8 cellular contexts compared by ENCODE assay signal in genomic region chr4:70734168-70734954, GRCh38. TPM values are rescaled to one million over a fixed set of nuclear protein-coding genes. Genes with fewer than 3 reads are reported as not detected.
DNase-seq lines count a peak whose midpoint lies in the region; ATAC-seq and TF ChIP-seq lines count a peak whose summit lies in the region.

No MANE protein-coding gene starts in this region.

- peaks cover 33% of the 10 kb centered on the region for H3K4me1 Mint-ChIP-seq in activated CD4-positive, alpha-beta T cell treated with anti-CD3 and anti-CD28 coated beads, Interleukin-2, amount 10 ng/mL, durations not matched to agents 24 days and 14 days
- peaks cover 52% of the 10 kb centered on the region for H3K4me1 Mint-ChIP-seq in activated T-cell treated with anti-CD3 and anti-CD28 coated beads, Interleukin-2, amount 50 U/mL, for 72 hours (ENCODE audit: low read depth)

- no peak for TF ChIP-seq EP300 in gastroesophageal sphincter (IDR thresholded peaks at IDR 0.05)

- H3K27me3 Mint-ChIP-seq in activated CD4-positive, alpha-beta T cell treated with anti-CD3 and anti-CD28 coated beads, Interleukin-2, amount 10 ng/mL, durations not matched to agents 24 days and 14 days = no peaks in the 10 kb centered on the region
- H3K27me3 Mint-ChIP-seq in activated T-cell treated with anti-CD3 and anti-CD28 coated beads, Interleukin-2, amount 50 U/mL, for 72 hours (ENCODE audit: low read depth) = no peaks in the 10 kb centered on the region

- H3K27me3 ChIP-seq in gastroesophageal sphincter (no peaks in the 10 kb centered on the region), psoas muscle (ENCODE audit: insufficient read depth in 3 of 3, low read length in 2 of 3) (no peaks in the 10 kb centered on the region)

- no peaks in the 10 kb centered on the region for H3K36me3 ChIP-seq in gastroesophageal sphincter
- no peaks in the 10 kb centered on the region for H3K36me3 ChIP-seq in psoas muscle (ENCODE audit: insufficient read depth in 1 of 2, low read depth in 1 of 2)

- H3K9me3 ChIP-seq in gastroesophageal sphincter (no peaks in the 10 kb centered on the region), psoas muscle (no peaks in the 10 kb centered on the region)

- peak overlapping the region; percentile 47 to 57 for H3K4me3 ChIP-seq in gastroesophageal sphincter
- H3K4me3 ChIP-seq in psoas muscle = peak overlapping the region; percentile 54

- no peak for TF ChIP-seq POLR2A in gastroesophageal sphincter (IDR thresholded peaks at IDR 0.05)

- H3K36me3 Mint-ChIP-seq in activated CD4-positive, alpha-beta T cell treated with anti-CD3 and anti-CD28 coated beads, Interleukin-2, amount 10 ng/mL, durations not matched to agents 24 days and 14 days (ENCODE audit: low read depth) = no peaks in the 10 kb centered on the region
- no peaks in the 10 kb centered on the region for H3K36me3 Mint-ChIP-seq in activated T-cell treated with anti-CD3 and anti-CD28 coated beads, Interleukin-2, amount 50 U/mL, for 72 hours (ENCODE audit: insufficient read depth in 2 of 2)

- ATAC-seq in GM21825 (IDR thresholded peaks at IDR 0.05; ENCODE audit: unreplicated experiment) (peak; percentile 89), gastroesophageal sphincter (peak; percentile 60), psoas muscle (peak; percentile 43 to 79 (median 64))
- peak; percentile 91 to 95 for ATAC-seq in activated T-cell treated with anti-CD3 and anti-CD28 coated beads, Interleukin-2, amount 50 U/mL, for 72 hours (replicated peaks in 1 of 2)

- H3K27ac ChIP-seq in gastroesophageal sphincter (peak overlapping the region; percentile 70 to 77 (median 73)), psoas muscle (peak overlapping the region; percentile 56)

- H3K4me1 ChIP-seq in gastroesophageal sphincter = peaks cover 0 to 42% (median 3%) of the 10 kb centered on the region in 3 donors
- H3K4me1 ChIP-seq in psoas muscle = no peaks in the 10 kb centered on the region

- no peaks in the 10 kb centered on the region for H3K9me3 Mint-ChIP-seq in activated CD4-positive, alpha-beta T cell treated with anti-CD3 and anti-CD28 coated beads, Interleukin-2, amount 10 ng/mL, durations not matched to agents 24 days and 14 days
- no peaks in the 10 kb centered on the region for H3K9me3 Mint-ChIP-seq in activated T-cell treated with anti-CD3 and anti-CD28 coated beads, Interleukin-2, amount 50 U/mL, for 72 hours

- WGBS in gastroesophageal sphincter (ENCODE audit: low coverage in 1 of 2), 2 donors = 0 to 6% methylated on average over 3 to 5 of the region's 5 CpGs
- 1 to 5% (median 2%) methylated on average over 5 of the region's 5 CpGs for WGBS in psoas muscle, 3 donors

- peak; percentile 85 for DNase-seq in activated CD4-positive, alpha-beta T cell treated with anti-CD3 and anti-CD28 coated beads, Interleukin-2, amount 10 ng/mL, durations not matched to agents 24 days and 14 days
- DNase-seq in activated CD4-positive, alpha-beta T cell treated with anti-CD3 and anti-CD28 coated beads, Interleukin-2, amount 50 U/mL, for 4 hours = no peak
- DNase-seq in LHCN-M2 (ENCODE audit: low read depth) = peak; percentile 70
- peak; percentile 19 to 21 for DNase-seq in activated T-cell treated with anti-CD3 and anti-CD28 coated beads, Interleukin-2, amount 50 U/mL, for 72 hours
- no peak for DNase-seq in psoas muscle
- DNase-seq in NCI-H526 (lab: John Stamatoyannopoulos, UW) = no peak

- intact Hi-C loops in activated CD4-positive, alpha-beta T cell treated with anti-CD3 and anti-CD28 coated beads, Interleukin-2, amount 10 ng/mL, durations not matched to agents 24 days and 14 days (cut with micrococcal nuclease) = loop anchor here (1.0 to 10.0 kb wide), 5 partner anchors 29 to 260 kb away; partner anchors contain the start of genes DCK and UTP3
- intact Hi-C loops in psoas muscle (cut with DNase I) = no loop called here

- peak overlapping the region; percentile 73 for H3K4me3 Mint-ChIP-seq in activated CD4-positive, alpha-beta T cell treated with anti-CD3 and anti-CD28 coated beads, Interleukin-2, amount 10 ng/mL, durations not matched to agents 24 days and 14 days
- peak overlapping the region; percentile 73 to 87 for H3K4me3 Mint-ChIP-seq in activated T-cell treated with anti-CD3 and anti-CD28 coated beads, Interleukin-2, amount 50 U/mL, for 72 hours

- TF ChIP-seq CTCF in gastroesophageal sphincter (IDR thresholded peaks at IDR 0.05) = no peak
- no peak for TF ChIP-seq CTCF in psoas muscle (IDR thresholded peaks at IDR 0.05)

- H3K27ac Mint-ChIP-seq in activated CD4-positive, alpha-beta T cell treated with anti-CD3 and anti-CD28 coated beads, Interleukin-2, amount 10 ng/mL, durations not matched to agents 24 days and 14 days = peak overlapping the region; percentile 48
- peak overlapping the region; percentile 55 for H3K27ac Mint-ChIP-seq in activated T-cell treated with anti-CD3 and anti-CD28 coated beads, Interleukin-2, amount 50 U/mL, for 72 hours

RNA-seq across cellular contexts. Expression of gene RUFY3, which starts 12.6 kb away (rescaled TPM):
- total RNA-seq in activated CD4-positive, alpha-beta T cell treated with anti-CD3 and anti-CD28 coated beads, Interleukin-2, amount 10 ng/mL, durations not matched to agents 24 days and 14 days = 11.5 and 14.8 TPM in 2 replicates
- 28.9 and 36.4 TPM in 2 replicates for total RNA-seq in LHCN-M2 (2014; rRNA removed)
- polyA plus RNA-seq in LHCN-M2 (2012) = 11.5 TPM
- total RNA-seq in activated T-cell treated with anti-CD3 and anti-CD28 coated beads, Interleukin-2, amount 50 U/mL, for 72 hours = 10 to 100 TPM; 27.6 to 30.2 TPM
- 10 to 100 TPM; 40.4 to 57.7 (median 49.7) TPM for total RNA-seq in gastroesophageal sphincter
- 10 to 100 TPM; 31.3 to 53.7 (median 43.3) TPM for total RNA-seq in psoas muscle
- 10 to 100 TPM; 15.1 to 35.2 (median 27.7) TPM for polyA plus RNA-seq in psoas muscle

RNA-seq across cellular contexts. Expression of gene UTP3, which starts 46.0 kb away (rescaled TPM):
- total RNA-seq in activated CD4-positive, alpha-beta T cell treated with anti-CD3 and anti-CD28 coated beads, Interleukin-2, amount 10 ng/mL, durations not matched to agents 24 days and 14 days = 45.9 and 47.6 TPM in 2 replicates
- total RNA-seq in LHCN-M2 (2014; rRNA removed) (17.7 and 33.0 TPM in 2 replicates), gastroesophageal sphincter (10 to 100 TPM; 20.9 to 30.8 (median 24.0) TPM), psoas muscle (10 to 100 TPM; 13.1 to 22.6 (median 20.2) TPM)
- polyA plus RNA-seq in LHCN-M2 (2012) = 24.1 TPM
- total RNA-seq in activated T-cell treated with anti-CD3 and anti-CD28 coated beads, Interleukin-2, amount 50 U/mL, for 72 hours = 10 to 100 TPM; 24.3 to 26.0 TPM
- polyA plus RNA-seq in psoas muscle = 10 to 100 TPM; 13.0 to 32.5 (median 28.6) TPM

Comparison
In these comparisons a context has a peak if more than half of its experiments do, and no peak if none do; other contexts are left out.
1. DNase-seq: peak in activated CD4-positive, alpha-beta T cell treated with anti-CD3 and anti-CD28 coated beads, Interleukin-2, amount 10 ng/mL, durations not matched to agents 24 days and 14 days (single experiment), LHCN-M2 (single experiment) and activated T-cell treated with anti-CD3 and anti-CD28 coated beads, Interleukin-2, amount 50 U/mL, for 72 hours (2 of 2); none in activated CD4-positive, alpha-beta T cell treated with anti-CD3 and anti-CD28 coated beads, Interleukin-2, amount 50 U/mL, for 4 hours (0 of 2), psoas muscle (0 of 2) and NCI-H526 (0 of 2).
2. Peak in every context shown above with its lines, with median percentiles within 50 percentile points of each other: ATAC-seq.